In the genomic region with DNA sequence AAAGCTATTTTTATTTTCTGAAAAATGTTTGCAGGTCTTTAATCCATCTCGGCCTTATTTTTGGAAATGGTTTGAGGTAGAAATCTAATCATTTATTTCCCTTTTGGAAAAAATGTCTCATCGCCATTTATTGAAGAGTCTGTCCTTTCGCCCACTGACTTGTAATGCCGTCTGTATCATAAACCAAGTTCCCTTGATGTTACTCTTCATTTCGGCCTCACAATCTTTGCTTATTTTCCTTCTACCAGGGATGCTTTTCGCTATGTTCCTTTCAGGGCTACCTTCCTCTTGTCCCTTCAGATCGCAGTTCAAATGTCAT, we compare ENCODE assay signal across 9 cellular contexts. TPM values are rescaled to one million over a fixed set of nuclear protein-coding genes. Genes with fewer than 3 reads are reported as not detected.
DNase-seq lines count a peak whose midpoint lies in the region; ATAC-seq, FAIRE-seq and TF ChIP-seq lines count a peak whose summit lies in the region.
"Had no signal": no experiment of that assay in that cellular context is flagged by ENCODE, and none has a peak within 500 bp of the region (broad histone marks: within the 10 kb centered on the region; RNA-seq: fewer than 3 reads in every experiment).

No MANE protein-coding gene starts in this region.

- no peaks in the 10 kb centered on the region for H3K9me3 Mint-ChIP-seq in neural crest cell
- H3K9me3 Mint-ChIP-seq: activated CD8-positive, alpha-beta T cell treated with anti-CD3 and anti-CD28 coated beads for 36 hours had no signal

- H3K9me1 ChIP-seq in endothelial cell of umbilical vein (replicated peaks; ENCODE audit: control insufficient read depth, extremely low read depth, insufficient read depth, low read length): no peaks in the 10 kb centered on the region

- FAIRE-seq in endothelial cell of umbilical vein (lab: Jason Lieb, UNC): no peak

- H3K79me2 ChIP-seq in endothelial cell of umbilical vein (ENCODE audit: control insufficient read depth, insufficient read depth, low read length): peaks cover 45% of the 10 kb centered on the region

- TF ChIP-seq POLR2A in endothelial cell of umbilical vein (IDR thresholded peaks at IDR 0.05; ENCODE audit: low read depth, low read length): no peak

- peak overlapping the region; percentile 95 for H3K27ac Mint-ChIP-seq in neural crest cell (ENCODE audit: unreplicated experiment)
- H3K27ac Mint-ChIP-seq: activated CD8-positive, alpha-beta T cell treated with anti-CD3 and anti-CD28 coated beads for 36 hours had no signal

- peaks cover 6% of the 10 kb centered on the region for H3K4me1 Mint-ChIP-seq in neural crest cell

- no peak overlapping the region for H3K4me3 Mint-ChIP-seq in neural crest cell
- H3K4me3 Mint-ChIP-seq: activated CD8-positive, alpha-beta T cell treated with anti-CD3 and anti-CD28 coated beads for 36 hours had no signal

- peaks cover 4% of the 10 kb centered on the region for H3K27me3 Mint-ChIP-seq in neural crest cell (ENCODE audit: low read depth)
- H3K27me3 Mint-ChIP-seq: activated CD8-positive, alpha-beta T cell treated with anti-CD3 and anti-CD28 coated beads for 36 hours had no signal

- H3K36me3 Mint-ChIP-seq in neural crest cell (ENCODE audit: low read depth): no peaks in the 10 kb centered on the region

- H3K27me3 ChIP-seq in MG63 (no peaks in the 10 kb centered on the region), endothelial cell of umbilical vein (ENCODE audit: control insufficient read depth in 2 of 2, insufficient read depth in 2 of 2, low read length in 2 of 2) (peaks cover 5 to 13% of the 10 kb centered on the region in 2 experiments)

- peak overlapping the region; percentile 62 for H3K4me2 ChIP-seq in endothelial cell of umbilical vein (ENCODE audit: insufficient read depth, low read length)

- H3K9ac ChIP-seq in endothelial cell of umbilical vein (replicated peaks; ENCODE audit: extremely low read depth, insufficient read depth, low read length): peak overlapping the region; percentile 93

- TF ChIP-seq CTCF in AG10803 (conservative IDR thresholded peaks at IDR 0.05; ENCODE audit: low read length): no peak
- TF ChIP-seq CTCF in endothelial cell of umbilical vein (IDR thresholded peaks at IDR 0.05; ENCODE audit: extremely low read depth in 1 of 2, insufficient read depth in 1 of 2, low read depth in 1 of 2, low read length in 2 of 2): no peak
- TF ChIP-seq CTCF in neural crest cell (conservative IDR thresholded peaks at IDR 0.05): no peak

- DNase-seq in AG10803 (ENCODE audit: low read depth) (no peak), MG63 (no peak), endothelial cell of umbilical vein (ENCODE audit: low read depth, low spot score) (no peak), neural crest cell (ENCODE audit: low read depth, low spot score) (no peak), DMS79 treated with DMSO at 0.1 percent for 48 hours (lab: John Stamatoyannopoulos, UW) (no peak), AML-193 (lab: John Stamatoyannopoulos, UW) (no peak)

- no peaks in the 10 kb centered on the region for H3K9me3 ChIP-seq in MG63
- no peaks in the 10 kb centered on the region for H3K9me3 ChIP-seq in endothelial cell of umbilical vein (replicated peaks; ENCODE audit: control insufficient read depth, insufficient read depth, low read length)

- POLR2A ChIA-PET in endothelial cell of umbilical vein (lab: Charles Lee): no interaction called here

- ATAC-seq in HG03045 (IDR thresholded peaks at IDR 0.05; ENCODE audit: unreplicated experiment) (no peak), HG02884 (IDR thresholded peaks at IDR 0.05; ENCODE audit: unreplicated experiment) (no peak)

- peak overlapping the region; percentile 83 for H2AFZ ChIP-seq in endothelial cell of umbilical vein (ENCODE audit: low read depth, low read length)

- intact Hi-C loops in endothelial cell of umbilical vein (cut with micrococcal nuclease): loop anchor here (1.0 kb wide), 1 partner anchor 98 kb away; a partner anchor contains a TSS

- peaks cover 15% of the 10 kb centered on the region for H3K4me1 ChIP-seq in endothelial cell of umbilical vein (ENCODE audit: control insufficient read depth, extremely low read depth, insufficient read depth, low read length)

- TSS peak; percentile 97 for BruUV-seq in endothelial cell of umbilical vein (replicated peaks; lab: Mats Ljungman, UMichigan)

- peaks cover 5% of the 10 kb centered on the region for H3K36me3 ChIP-seq in MG63
- no peaks in the 10 kb centered on the region for H3K36me3 ChIP-seq in endothelial cell of umbilical vein (ENCODE audit: control insufficient read depth in 2 of 2, extremely low read depth in 1 of 2, insufficient read depth in 2 of 2, low read length in 2 of 2)

- dilution Hi-C loops in endothelial cell of umbilical vein (cut with MboI; ENCODE audit: extremely low pct_ligation_motif_present, low sequenced_read_pairs): no loop called here

- H3K27ac ChIP-seq in endothelial cell of umbilical vein (ENCODE audit: insufficient read depth, low read depth, low read length): peak overlapping the region; percentile 79

- CTCF ChIA-PET in endothelial cell of umbilical vein (lab: Charles Lee): interaction anchor here (0.6 to 0.9 kb wide), 2 partner anchors 13 to 25 kb away, joined by 3 to 4 read pairs; no protein-coding TSS in a partner anchor

- peaks cover 2% of the 10 kb centered on the region for H4K20me1 ChIP-seq in endothelial cell of umbilical vein (replicated peaks; ENCODE audit: control insufficient read depth, extremely low read depth, insufficient read depth, low read length)

- peak overlapping the region; percentile 94 for H3K4me3 ChIP-seq in AG10803 (ENCODE audit: low read length)
- H3K4me3 ChIP-seq in MG63: peak overlapping the region; percentile 91
- peak overlapping the region in 2 of 3 experiments; percentile 45 to 66 for H3K4me3 ChIP-seq in endothelial cell of umbilical vein (replicated peaks in 1 of 3; ENCODE audit: insufficient read depth in 1 of 3, low read depth in 1 of 3, low read length in 3 of 3)

TF ChIP-seq in endothelial cell of umbilical vein, 7 proteins besides CTCF, POLR2A, EP300 and RAD21:
- TF ChIP-seq MYC (IDR thresholded peaks at IDR 0.05; ENCODE audit: low read depth, low read length) (no peak), JUN (IDR thresholded peaks at IDR 0.05; ENCODE audit: borderline replicate concordance, insufficient read depth, insufficient read length, low read depth) (no peak)
TF ChIP-seq in endothelial cell of umbilical vein: peak in this region for 0.

RNA-seq across cellular contexts. Expression of a gene that starts 0.4 kb away (rescaled TPM):
- total RNA-seq in MG63 (2014; rRNA removed; shearing (Covaris generic); ENCODE audit: low replicate concordance): 3.6 and 4.0 TPM in 2 replicates
- total RNA-seq in endothelial cell of umbilical vein (9.0 and 9.4 TPM in 2 replicates), neural crest cell (24.0 and 26.5 TPM in 2 replicates)
- 1.6 and 2.7 TPM in 2 replicates for polyA plus RNA-seq in endothelial cell of umbilical vein
- polyA plus RNA-seq in endothelial cell of umbilical vein (2011; cell fraction: cytosol; rRNA removed): 3.2 and 3.7 TPM in 2 replicates
- polyA plus RNA-seq in endothelial cell of umbilical vein (2011; cell fraction: nucleus; rRNA removed): 9.7 and 11.2 TPM in 2 replicates
- 5.6 and 6.2 TPM in 2 replicates for polyA plus RNA-seq in endothelial cell of umbilical vein (2012)
- 8.0 and 8.3 TPM in 2 replicates for polyA minus RNA-seq in endothelial cell of umbilical vein
- 8.5 TPM for polyA minus RNA-seq in endothelial cell of umbilical vein (2011; cell fraction: cytosol; rRNA and poly(A)+ RNA removed)
- polyA minus RNA-seq in endothelial cell of umbilical vein (2011; cell fraction: nucleus; rRNA and poly(A)+ RNA removed): 9.3 and 14.5 TPM in 2 replicates
